Comparison of ENCODE assay signal across 1 cellular context in genomic region chr2:136243638-136244557, GRCh38.
A peak's percentile ranks its signal among the peaks of the same experiment; 100 is the strongest.
TF ChIP-seq lines count a peak whose summit lies in the region.

No MANE protein-coding gene starts in this region.

TF ChIP-seq in HepG2, 621 proteins besides CTCF, POLR2A, EP300 and RAD21:
- TF ChIP-seq ZNF687 (CRISPR knock-in tag; IDR thresholded peaks at IDR 0.05) (peak; percentile 11; the same call in 1 of the 2 replicates), ZNF556 (CRISPR knock-in tag; IDR thresholded peaks at IDR 0.05; ENCODE audit: borderline replicate concordance) (no peak)
